ENCODE assay signal across 21 cellular contexts in genomic region chr15:32957219-32957618, GRCh38.
"Had no signal": no experiment of that assay in that cellular context is flagged by ENCODE, and none has a peak within 500 bp of the region (broad histone marks: within the 10 kb centered on the region; RNA-seq: fewer than 3 reads in every experiment).

No MANE protein-coding gene starts in this region.

- H3K4me1 Mint-ChIP-seq: activated B cell treated with CpG ODN at 0.5 μM for 24 hours; activated CD4-positive, alpha-beta T cell treated with anti-CD3 and anti-CD28 coated beads, Interleukin-2, amount 10 ng/mL, durations not matched to agents 24 days and 14 days; activated naive CD8-positive, alpha-beta T cell treated with anti-CD3 and anti-CD28 coated beads for 36 hours; naive thymus-derived CD8-positive, alpha-beta T cell; stimulated activated effector memory CD8-positive, alpha-beta T cell treated with anti-CD3 and anti-CD28 coated beads, Interleukin-12 subunit alpha, Interleukin-12 subunit beta, amount 100 ng/mL, for 72 hours had no signal

- H3K27me3 ChIP-seq: body of pancreas, foreskin keratinocyte, sigmoid colon, stomach, upper lobe of left lung had no signal

- DNase-seq: activated B cell treated with CpG ODN at 0.5 μM for 24 hours; activated CD4-positive, alpha-beta T cell treated with anti-CD3 and anti-CD28 coated beads, Interleukin-2, amount 10 ng/mL, durations not matched to agents 24 days and 14 days; activated CD8-positive, alpha-beta T cell treated with anti-CD3 and anti-CD28 coated beads for 36 hours; activated naive CD4-positive, alpha-beta T cell; activated naive CD8-positive, alpha-beta T cell treated with anti-CD3 and anti-CD28 coated beads for 36 hours; activated T-cell treated with anti-CD3 and anti-CD28 coated beads, Interleukin-2, amount 50 U/mL, for 1 hour; amygdala; body of pancreas; effector memory CD8-positive, alpha-beta T cell; foreskin keratinocyte; hippocampal formation; left cardiac atrium; mesendoderm; naive thymus-derived CD8-positive, alpha-beta T cell; sigmoid colon; stimulated activated CD4-positive, alpha-beta T cell treated with anti-CD3 and anti-CD28 coated beads, Interleukin-4, amount 100 ng/mL, for 24 hours; stomach; upper lobe of left lung had no signal

- H3K9me3 Mint-ChIP-seq: activated B cell treated with CpG ODN at 0.5 μM for 24 hours; activated CD8-positive, alpha-beta T cell treated with anti-CD3 and anti-CD28 coated beads for 36 hours; activated naive CD8-positive, alpha-beta T cell treated with anti-CD3 and anti-CD28 coated beads for 36 hours; activated T-helper 17 cell treated with anti-CD3 and anti-CD28 coated beads, Interleukin-2, amount 50 U/mL, for 72 hours; effector memory CD8-positive, alpha-beta T cell; stimulated activated effector memory CD8-positive, alpha-beta T cell treated with anti-CD3 and anti-CD28 coated beads, Interleukin-12 subunit alpha, Interleukin-12 subunit beta, amount 100 ng/mL, for 72 hours had no signal

- H3K27ac Mint-ChIP-seq: activated B cell treated with CpG ODN at 0.5 μM for 24 hours; activated CD4-positive, alpha-beta T cell treated with anti-CD3 and anti-CD28 coated beads, Interleukin-2, amount 10 ng/mL, durations not matched to agents 24 days and 14 days; activated CD8-positive, alpha-beta T cell treated with anti-CD3 and anti-CD28 coated beads for 36 hours; activated naive CD8-positive, alpha-beta T cell treated with anti-CD3 and anti-CD28 coated beads for 36 hours; activated T-helper 17 cell treated with anti-CD3 and anti-CD28 coated beads, Interleukin-2, amount 50 U/mL, for 72 hours; effector memory CD8-positive, alpha-beta T cell; naive thymus-derived CD8-positive, alpha-beta T cell; stimulated activated effector memory CD8-positive, alpha-beta T cell treated with anti-CD3 and anti-CD28 coated beads, Interleukin-12 subunit alpha, Interleukin-12 subunit beta, amount 100 ng/mL, for 72 hours had no signal

- H3K27me3 Mint-ChIP-seq: activated CD4-positive, alpha-beta T cell treated with anti-CD3 and anti-CD28 coated beads, Interleukin-2, amount 10 ng/mL, durations not matched to agents 24 days and 14 days; effector memory CD8-positive, alpha-beta T cell had no signal

- ATAC-seq: activated CD8-positive, alpha-beta T cell treated with anti-CD3 and anti-CD28 coated beads for 36 hours; activated T-helper 17 cell treated with anti-CD3 and anti-CD28 coated beads, Interleukin-2, amount 50 U/mL, for 72 hours; body of pancreas; effector memory CD8-positive, alpha-beta T cell; foreskin keratinocyte; left cardiac atrium; naive thymus-derived CD8-positive, alpha-beta T cell; stimulated activated effector memory CD8-positive, alpha-beta T cell treated with anti-CD3 and anti-CD28 coated beads, Interleukin-12 subunit alpha, Interleukin-12 subunit beta, amount 100 ng/mL, for 72 hours had no signal

- H3K4me3 Mint-ChIP-seq: activated B cell treated with CpG ODN at 0.5 μM for 24 hours; activated CD4-positive, alpha-beta T cell treated with anti-CD3 and anti-CD28 coated beads, Interleukin-2, amount 10 ng/mL, durations not matched to agents 24 days and 14 days; activated CD8-positive, alpha-beta T cell treated with anti-CD3 and anti-CD28 coated beads for 36 hours; activated naive CD8-positive, alpha-beta T cell treated with anti-CD3 and anti-CD28 coated beads for 36 hours; activated T-helper 17 cell treated with anti-CD3 and anti-CD28 coated beads, Interleukin-2, amount 50 U/mL, for 72 hours; effector memory CD8-positive, alpha-beta T cell; naive thymus-derived CD8-positive, alpha-beta T cell; stimulated activated effector memory CD8-positive, alpha-beta T cell treated with anti-CD3 and anti-CD28 coated beads, Interleukin-12 subunit alpha, Interleukin-12 subunit beta, amount 100 ng/mL, for 72 hours had no signal

- H3K4me3 ChIP-seq: body of pancreas, sigmoid colon, stomach, upper lobe of left lung had no signal

- H3K4me1 ChIP-seq: body of pancreas, foreskin keratinocyte had no signal

- H3K27ac ChIP-seq: body of pancreas, foreskin keratinocyte, parathyroid adenoma, upper lobe of left lung had no signal

- H3K36me3 Mint-ChIP-seq: activated naive CD8-positive, alpha-beta T cell treated with anti-CD3 and anti-CD28 coated beads for 36 hours; stimulated activated effector memory CD8-positive, alpha-beta T cell treated with anti-CD3 and anti-CD28 coated beads, Interleukin-12 subunit alpha, Interleukin-12 subunit beta, amount 100 ng/mL, for 72 hours had no signal

- H3K9me3 ChIP-seq: body of pancreas, sigmoid colon, stomach, upper lobe of left lung had no signal

- H3K36me3 ChIP-seq: sigmoid colon, stomach, upper lobe of left lung had no signal
